Comparison of ENCODE assay signal across 10 cellular contexts in genomic region chr5:177362102-177362868, GRCh38. TPM values are rescaled to one million over a fixed set of nuclear protein-coding genes. Genes with fewer than 3 reads are reported as not detected.
DNase-seq lines count a peak whose midpoint lies in the region; ATAC-seq, FAIRE-seq and TF ChIP-seq lines count a peak whose summit lies in the region.
"Had no signal": no experiment of that assay in that cellular context is flagged by ENCODE, and none has a peak within 500 bp of the region (broad histone marks: within the 10 kb centered on the region; RNA-seq: fewer than 3 reads in every experiment).

No MANE protein-coding gene starts in this region.

- 51 to 58% methylated on average over 12 to 19 of the region's 19 CpGs for WGBS in GM23248 (ENCODE audit: low coverage in 1 of 2, low lambda C conversion rate in 2 of 2, missing lambda C conversion rate in 2 of 2), 2 experiments
- 44 to 49% methylated on average over 19 of the region's 19 CpGs for WGBS in pancreas, 2 donors
- WGBS in ovary, 3 donors = 46 to 59% (median 53%) methylated on average over 19 of the region's 19 CpGs

- H2AFZ ChIP-seq in GM23248 = peak overlapping the region; percentile 67

- ATAC-seq in pancreas (peak in 3 of 4 donors; percentile 1 to 3 (median 2)), GM18867 (IDR thresholded peaks at IDR 0.05; ENCODE audit: unreplicated experiment) (no peak)

- intact Hi-C loops in pancreas (cut with DNase I) = no loop called here
- intact Hi-C loops in ovary (cut with DNase I) = loop anchor here in 1 of 4 donors (10.0 kb wide), 1 partner anchor 247 kb away; no protein-coding TSS in a partner anchor

- H3K79me2 ChIP-seq in GM23248 (ENCODE audit: insufficient read depth) = no peaks in the 10 kb centered on the region

- H3K27me3 ChIP-seq in GM23248 (replicated peaks; ENCODE audit: insufficient read depth) (no peaks in the 10 kb centered on the region), pancreas (no peaks in the 10 kb centered on the region), ovary (no peaks in the 10 kb centered on the region)

- H3K4me3 ChIP-seq in GM23248 = no peak overlapping the region
- H3K4me3 ChIP-seq in pancreas = peak overlapping the region in 2 of 4 donors; percentile 50 to 59
- H3K4me3 ChIP-seq in ovary = no peak overlapping the region

- H3K9me3 ChIP-seq in GM23248 (ENCODE audit: low read depth) = no peaks in the 10 kb centered on the region
- no peaks in the 10 kb centered on the region for H3K9me3 ChIP-seq in pancreas
- no peaks in the 10 kb centered on the region for H3K9me3 ChIP-seq in ovary

- H3F3A ChIP-seq in GM23248 (ENCODE audit: insufficient read depth) = no peaks in the 10 kb centered on the region

- DNase-seq in GM23248 (no peak), SW480 (ENCODE audit: low spot score) (peak; percentile 24), pancreas (peak in 3 of 6 donors; percentile 38 to 59 (median 50)), 8988T (no peak), ovary (no peak), HTR-8/SVneo (ENCODE audit: insufficient read length, low spot score) (no peak)
- peak; percentile 28 for DNase-seq in effector CD8-positive, alpha-beta T cell (lab: John Stamatoyannopoulos, UW)

- no peaks in the 10 kb centered on the region for H4K20me1 ChIP-seq in GM23248 (ENCODE audit: insufficient read depth)

- no peaks in the 10 kb centered on the region for H3K36me3 ChIP-seq in GM23248 (ENCODE audit: low read depth)
- no peaks in the 10 kb centered on the region for H3K36me3 ChIP-seq in pancreas
- H3K36me3 ChIP-seq in ovary = no peaks in the 10 kb centered on the region

- no peak for TF ChIP-seq EP300 in ovary (IDR thresholded peaks at IDR 0.05)

- no peak overlapping the region for H3K9ac ChIP-seq in GM23248

- no peak for TF ChIP-seq CTCF in pancreas (IDR thresholded peaks at IDR 0.05)
- TF ChIP-seq CTCF in ovary (IDR thresholded peaks at IDR 0.05) = no peak

- no peak for TF ChIP-seq POLR2A in ovary (IDR thresholded peaks at IDR 0.05)

- no peak overlapping the region for H3K4me2 ChIP-seq in GM23248 (ENCODE audit: unreplicated experiment)

- no peaks in the 10 kb centered on the region for H3K9me2 ChIP-seq in GM23248 (ENCODE audit: insufficient read depth)

- H3K27ac ChIP-seq in GM23248 (no peak overlapping the region), pancreas (peak overlapping the region; percentile 36 to 74 (median 60)), ovary (no peak overlapping the region)

- in situ Hi-C loops in GM23248 (cut with MboI) = no loop called here

- H3K4me1 ChIP-seq in GM23248 (ENCODE audit: insufficient read depth) = peaks cover 15% of the 10 kb centered on the region; the same call in 1 of the 2 replicates
- peaks cover 9 to 19% (median 10%) of the 10 kb centered on the region in 3 donors for H3K4me1 ChIP-seq in pancreas
- peaks cover 7% of the 10 kb centered on the region for H3K4me1 ChIP-seq in ovary (ENCODE audit: insufficient read depth)

- FAIRE-seq in pancreas (lab: Jason Lieb, UNC) (no peak), HTR-8/SVneo (lab: Jason Lieb, UNC) (no peak)
- FAIRE-seq: TTC549 had no signal

RNA-seq across cellular contexts. Expression of gene RGS14, which starts 4.6 kb away (rescaled TPM):
- total RNA-seq in GM23248 (2014; rRNA removed; shearing (Covaris generic)) = 4.3 and 6.4 TPM in 2 replicates
- polyA plus RNA-seq in GM23248 (2016; fragmentation: Nextera tagmentation; extraction: Ambion mirVana) (2.2 and 2.5 TPM in 2 replicates), pancreas (10 to 100 TPM; 24.7 to 30.9 TPM), ovary (1 to 10 TPM in 1 of 2 donors, under 1 TPM in 1; 0.73 to 6.2 TPM)
- total RNA-seq in pancreas (10 to 100 TPM in 4 of 6 donors, 1 to 10 TPM in 2; 7.0 to 15.7 (median 11.3) TPM), ovary (10 to 100 TPM in 1 of 7 donors, 1 to 10 TPM in 6; 4.0 to 27.0 (median 8.0) TPM)

RNA-seq across cellular contexts. Expression of gene LMAN2, which starts 10.8 kb away (rescaled TPM):
- 313 and 389 TPM in 2 replicates for total RNA-seq in GM23248 (2014; rRNA removed; shearing (Covaris generic))
- polyA plus RNA-seq in GM23248 (2016; fragmentation: Nextera tagmentation; extraction: Ambion mirVana) (303 and 313 TPM in 2 replicates), pancreas (100 to 1,000 TPM in 1 of 2 donors, 10 to 100 TPM in 1; 80.7 to 110 TPM), ovary (100 to 1,000 TPM in 1 of 2 donors, 10 to 100 TPM in 1; 85.0 to 142 TPM)
- total RNA-seq in pancreas (100 to 1,000 TPM in 2 of 6 donors, 10 to 100 TPM in 4; 71.1 to 128 (median 92.6) TPM), ovary (100 to 1,000 TPM in 2 of 7 donors, 10 to 100 TPM in 5; 63.5 to 154 (median 93.5) TPM)

RNA-seq across cellular contexts. Expression of gene SLC34A1, which starts 21.9 kb away (rescaled TPM):
- total RNA-seq in GM23248 (2014; rRNA removed; shearing (Covaris generic)) = not detected in 2 replicates
- polyA plus RNA-seq in GM23248 (2016; fragmentation: Nextera tagmentation; extraction: Ambion mirVana) (not detected in 2 replicates), pancreas (not detected), ovary (not detected)
- total RNA-seq in pancreas (not detected), ovary (not detected)

RNA-seq across cellular contexts. Expression of gene PFN3, which starts 38.2 kb away (rescaled TPM):
- not detected in 2 replicates for total RNA-seq in GM23248 (2014; rRNA removed; shearing (Covaris generic))
- polyA plus RNA-seq in GM23248 (2016; fragmentation: Nextera tagmentation; extraction: Ambion mirVana) = not detected in 2 replicates
- total RNA-seq in pancreas = not detected
- polyA plus RNA-seq in pancreas = not detected
- total RNA-seq in ovary = not detected
- polyA plus RNA-seq in ovary = not detected
- total RNA-seq: lower leg skin had no signal

RNA-seq across cellular contexts. Expression of gene F12, which starts 47.1 kb away (rescaled TPM):
- 0.43 and 1.3 TPM in 2 replicates for total RNA-seq in GM23248 (2014; rRNA removed; shearing (Covaris generic))
- polyA plus RNA-seq in GM23248 (2016; fragmentation: Nextera tagmentation; extraction: Ambion mirVana) (1.2 and 1.8 TPM in 2 replicates), pancreas (1 to 10 TPM; 1.1 to 2.2 TPM), ovary (not detected)
- total RNA-seq in pancreas (1 to 10 TPM in 5 of 6 donors, under 1 TPM in 1; 0.83 to 2.6 (median 1.8) TPM), ovary (1 to 10 TPM in 1 of 7 donors, under 1 TPM in 1, not detected in 5; 0.28 to 1.7 TPM)

Comparison
In these comparisons a context has a peak if more than half of its experiments do, and no peak if none do; other contexts are left out.
1. DNase-seq: peak in SW480 (single experiment) and effector CD8-positive, alpha-beta T cell (single experiment); none in GM23248 (single experiment), 8988T (single experiment), ovary (0 of 5) and HTR-8/SVneo (single experiment).
2. H3K27ac ChIP-seq: peak in pancreas (4 of 4); none in GM23248 (single experiment) and ovary (0 of 2).